Comparison of ENCODE assay signal across 1 cellular context in genomic region chr20:63267681-63268080, GRCh38.
TF ChIP-seq lines count a peak whose summit lies in the region.

No MANE protein-coding gene starts in this region.

TF ChIP-seq in HepG2, 621 proteins besides CTCF, POLR2A, EP300 and RAD21:
- TF ChIP-seq ZNF724P (CRISPR knock-in tag; IDR thresholded peaks at IDR 0.05; ENCODE audit: borderline replicate concordance) (0 out of 2 replicates have a peak, but pooled peaks have one; percentile 31), SAFB2 (CRISPR knock-in tag; IDR thresholded peaks at IDR 0.05; ENCODE audit: borderline replicate concordance, low read depth) (0 out of 2 replicates have a peak, but pooled peaks have one; percentile 8), SALL1 (CRISPR knock-in tag; IDR thresholded peaks at IDR 0.05) (0 out of 2 replicates have a peak, but pooled peaks have one; percentile 13), ZNF687 (CRISPR knock-in tag; IDR thresholded peaks at IDR 0.05) (0 out of 2 replicates have a peak, but pooled peaks have one; percentile 10), ETV6 (CRISPR knock-in tag; conservative IDR thresholded peaks at IDR 0.05) (no peak)
